16 cellular contexts compared by ENCODE assay signal in the genomic region with DNA sequence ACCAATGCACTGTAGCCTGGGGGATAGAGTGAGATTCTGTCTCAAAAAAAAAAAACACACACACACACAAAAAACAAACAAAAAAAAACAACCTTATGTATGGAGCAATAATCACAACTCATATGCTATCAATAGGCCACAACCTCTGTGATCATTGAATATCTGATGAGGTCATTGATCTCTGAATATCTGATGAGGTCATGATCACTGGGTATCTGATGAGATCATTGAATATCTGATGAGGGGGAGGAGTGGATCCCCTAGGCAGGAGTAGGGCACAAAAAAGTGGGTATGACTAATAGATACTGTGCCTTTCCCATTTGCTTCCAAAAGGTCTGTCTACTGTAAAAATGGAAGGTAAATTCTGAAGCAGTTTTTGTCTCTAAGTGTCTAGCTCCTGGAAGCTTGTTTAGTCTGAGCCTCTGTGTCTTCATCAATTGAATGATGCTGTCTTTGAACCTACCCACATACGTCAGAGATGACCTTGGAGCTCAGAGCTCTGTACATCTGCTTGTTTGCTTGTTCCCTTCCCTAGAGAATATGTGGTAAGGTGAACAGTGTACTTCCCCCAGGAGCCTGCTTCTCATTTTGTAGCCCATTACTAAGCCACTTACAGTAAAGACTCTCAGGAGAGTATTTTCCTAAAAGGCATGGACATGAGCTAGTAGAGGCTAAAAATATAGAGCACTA. TPM values are rescaled to one million over a fixed set of nuclear protein-coding genes. Genes with fewer than 3 reads are reported as not detected.
"Had no signal": no experiment of that assay in that cellular context is flagged by ENCODE, and none has a peak within 500 bp of the region (broad histone marks: within the 10 kb centered on the region; RNA-seq: fewer than 3 reads in every experiment).

No MANE protein-coding gene starts in this region.

- H3K4me1 ChIP-seq: heart right ventricle, right atrium auricular region had no signal

- H3K27ac Mint-ChIP-seq: activated CD8-positive, alpha-beta T cell treated with anti-CD3 and anti-CD28 coated beads for 36 hours; activated T-cell treated with anti-CD3 and anti-CD28 coated beads, Interleukin-2, amount 50 U/mL, for 72 hours; natural killer cell; stimulated activated effector memory CD8-positive, alpha-beta T cell treated with anti-CD3 and anti-CD28 coated beads, Interleukin-12 subunit alpha, Interleukin-12 subunit beta, amount 100 ng/mL, for 72 hours; type B pancreatic cell had no signal

- H3K36me3 Mint-ChIP-seq: natural killer cell; stimulated activated effector memory CD8-positive, alpha-beta T cell treated with anti-CD3 and anti-CD28 coated beads, Interleukin-12 subunit alpha, Interleukin-12 subunit beta, amount 100 ng/mL, for 72 hours; type B pancreatic cell had no signal

- H3K4me3 ChIP-seq: heart right ventricle, right atrium auricular region, smooth muscle cell had no signal

- H3K27ac ChIP-seq: heart right ventricle, right atrium auricular region, VCaP had no signal

- H3K9me3 Mint-ChIP-seq: activated CD8-positive, alpha-beta T cell treated with anti-CD3 and anti-CD28 coated beads for 36 hours; activated T-cell treated with anti-CD3 and anti-CD28 coated beads, Interleukin-2, amount 50 U/mL, for 72 hours; stimulated activated effector memory CD8-positive, alpha-beta T cell treated with anti-CD3 and anti-CD28 coated beads, Interleukin-12 subunit alpha, Interleukin-12 subunit beta, amount 100 ng/mL, for 72 hours; type B pancreatic cell had no signal

- H3K4me1 Mint-ChIP-seq: natural killer cell; stimulated activated effector memory CD8-positive, alpha-beta T cell treated with anti-CD3 and anti-CD28 coated beads, Interleukin-12 subunit alpha, Interleukin-12 subunit beta, amount 100 ng/mL, for 72 hours had no signal

- DNase-seq: activated CD4-positive, alpha-beta T cell treated with anti-CD3 and anti-CD28 coated beads for 4 hours; activated CD8-positive, alpha-beta memory T cell treated with anti-CD3 and anti-CD28 coated beads, Interleukin-2, amount 50 U/mL, for 4 hours; activated CD8-positive, alpha-beta T cell treated with anti-CD3 and anti-CD28 coated beads for 36 hours; activated T-cell treated with anti-CD3 and anti-CD28 coated beads, Interleukin-2, amount 50 U/mL, for 72 hours; foreskin melanocyte; heart right ventricle; natural killer cell; posterior cingulate gyrus; substantia nigra had no signal

- ATAC-seq: activated CD8-positive, alpha-beta T cell treated with anti-CD3 and anti-CD28 coated beads for 36 hours; activated T-cell treated with anti-CD3 and anti-CD28 coated beads, Interleukin-2, amount 50 U/mL, for 72 hours; heart right ventricle; natural killer cell; stimulated activated effector memory CD8-positive, alpha-beta T cell treated with anti-CD3 and anti-CD28 coated beads, Interleukin-12 subunit alpha, Interleukin-12 subunit beta, amount 100 ng/mL, for 72 hours had no signal

- H3K9me3 ChIP-seq: right atrium auricular region had no signal

- H3K27me3 ChIP-seq: heart right ventricle, right atrium auricular region had no signal

- H3K36me3 ChIP-seq: heart right ventricle, right atrium auricular region had no signal

- H3K4me3 Mint-ChIP-seq: activated CD8-positive, alpha-beta T cell treated with anti-CD3 and anti-CD28 coated beads for 36 hours; activated T-cell treated with anti-CD3 and anti-CD28 coated beads, Interleukin-2, amount 50 U/mL, for 72 hours; natural killer cell; stimulated activated effector memory CD8-positive, alpha-beta T cell treated with anti-CD3 and anti-CD28 coated beads, Interleukin-12 subunit alpha, Interleukin-12 subunit beta, amount 100 ng/mL, for 72 hours; type B pancreatic cell had no signal

RNA-seq across cellular contexts. Expression of a gene that starts 13.6 kb away (rescaled TPM):
- total RNA-seq: activated CD8-positive, alpha-beta T cell treated with anti-CD3 and anti-CD28 coated beads for 36 hours; astrocyte; heart right ventricle; natural killer cell; right atrium auricular region; smooth muscle cell had no signal

RNA-seq across cellular contexts. Expression of a gene that starts 54.0 kb away (rescaled TPM):
- total RNA-seq: activated CD8-positive, alpha-beta T cell treated with anti-CD3 and anti-CD28 coated beads for 36 hours; activated T-cell treated with anti-CD3 and anti-CD28 coated beads, Interleukin-2, amount 50 U/mL, for 72 hours; astrocyte; heart right ventricle; mucosa of gallbladder; natural killer cell; right atrium auricular region; smooth muscle cell had no signal
